Comparison of ENCODE assay signal across 9 cellular contexts in the genomic region with DNA sequence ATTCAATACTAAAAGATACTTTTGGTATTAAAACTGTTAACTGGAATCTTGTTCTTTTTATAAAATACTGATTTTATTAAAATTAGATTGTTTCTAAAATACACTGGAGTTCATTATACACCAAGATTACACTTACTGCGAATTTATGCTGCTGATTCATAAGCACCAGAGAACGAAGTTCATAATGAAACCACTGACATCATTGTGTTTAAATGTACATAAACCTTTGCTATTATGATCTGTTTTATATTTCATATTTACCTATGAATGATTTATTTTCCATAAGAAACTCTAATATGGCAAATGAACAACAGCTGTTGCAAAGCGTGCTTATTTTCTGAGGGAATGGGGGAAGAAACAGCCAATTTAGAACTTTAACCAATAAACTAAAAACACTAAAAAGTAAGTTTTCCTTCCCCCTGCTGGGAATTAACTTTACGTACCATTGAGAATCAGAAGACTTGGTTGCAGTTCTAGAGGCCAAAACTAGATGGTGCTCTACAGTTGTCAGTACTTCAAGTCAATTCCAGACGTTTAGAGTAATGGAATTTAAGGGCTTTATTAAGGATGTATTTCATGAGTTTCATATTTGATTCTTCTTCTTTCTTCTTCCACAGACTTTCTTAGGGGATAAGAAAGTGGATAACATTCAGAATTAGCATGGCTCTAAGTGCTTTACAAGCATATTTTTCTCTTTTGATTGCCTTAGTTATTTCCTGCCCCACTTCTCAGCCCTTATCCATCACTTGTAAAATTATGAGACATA. TPM values are rescaled to one million over a fixed set of nuclear protein-coding genes. Genes with fewer than 3 reads are reported as not detected.
A peak's percentile ranks its signal among the peaks of the same experiment; 100 is the strongest.
DNase-seq lines count a peak whose midpoint lies in the region; ATAC-seq and TF ChIP-seq lines count a peak whose summit lies in the region.
"Had no signal": no experiment of that assay in that cellular context is flagged by ENCODE, and none has a peak within 500 bp of the region (broad histone marks: within the 10 kb centered on the region; RNA-seq: fewer than 3 reads in every experiment).

No MANE protein-coding gene starts in this region.

- peak overlapping the region; percentile 8; the same call in 1 of the 2 replicates for H3K4me3 ChIP-seq in AG04450 (ENCODE audit: low read depth, low read length)
- H3K4me3 ChIP-seq in GM06990 (replicated peaks; ENCODE audit: low read depth, low read length), result no peak overlapping the region
- no peak overlapping the region for H3K4me3 ChIP-seq in HAP-1
- no peak overlapping the region for H3K4me3 ChIP-seq in SU-DHL-6 (ENCODE audit: insufficient read depth, low read length, poor library complexity, severe bottlenecking)
- H3K4me3 ChIP-seq: skin epidermis had no signal

- H3K4me2 ChIP-seq in SU-DHL-6 (ENCODE audit: low read depth, low read length, poor library complexity, severe bottlenecking), result peak overlapping the region; percentile 33

- H3K4me1 Mint-ChIP-seq in progenitor cell of endocrine pancreas (ENCODE audit: low read depth), result peaks cover 10% of the 10 kb centered on the region

- H3K9me3 Mint-ChIP-seq in progenitor cell of endocrine pancreas (ENCODE audit: low read depth), result peaks cover 2% of the 10 kb centered on the region

- DNase-seq in AG04450 (ENCODE audit: low read depth, low spot score) (peak; percentile 46), GM06990 (ENCODE audit: extremely low read depth, insufficient read length) (peak; percentile 30), HAP-1 (ENCODE audit: low spot score in 2 of 2) (peak; percentile 61 to 74), LoVo (ENCODE audit: low spot score) (peak; percentile 47), fibroblast of peridontal ligament (ENCODE audit: extremely low read depth) (peak; percentile 93), progenitor cell of endocrine pancreas (ENCODE audit: low spot score, unreplicated experiment) (no peak)

- H3K27me3 Mint-ChIP-seq in progenitor cell of endocrine pancreas, result no peaks in the 10 kb centered on the region

- CTCF ChIA-PET in AG04450 (lab: Charles Lee), result interaction anchor here (0.7 to 2.7 kb wide), 7 partner anchors 12 to 330 kb away, joined by 3 to 12 read pairs (median 4); a partner anchor contains a TSS

- peak overlapping the region; percentile 0 for H3K27ac Mint-ChIP-seq in progenitor cell of endocrine pancreas

- H3K9me2 ChIP-seq in SU-DHL-6 (replicated peaks; ENCODE audit: insufficient read depth, low read length), result no peaks in the 10 kb centered on the region

- POLR2A ChIA-PET in AG04450 (lab: Yijun Ruan, JAX), result no interaction called here

- H3K36me3 Mint-ChIP-seq in progenitor cell of endocrine pancreas (ENCODE audit: insufficient read depth), result no peaks in the 10 kb centered on the region

- TF ChIP-seq CTCF in AG04450 (IDR thresholded peaks at IDR 0.05; ENCODE audit: low read depth, low read length) (peak; percentile 94), GM06990 (IDR thresholded peaks at IDR 0.05; ENCODE audit: insufficient read depth, low read length, poor library complexity, severe bottlenecking) (peak; percentile 81), SU-DHL-6 (IDR thresholded peaks at IDR 0.05; ENCODE audit: insufficient read depth, low read length, poor library complexity, severe bottlenecking) (peak; percentile 76), progenitor cell of endocrine pancreas (IDR thresholded peaks at IDR 0.05; ENCODE audit: unreplicated experiment) (peak; percentile 77)

- H3K27me3 ChIP-seq in AG04450 (ENCODE audit: control insufficient read depth, insufficient read depth, low read length) (no peaks in the 10 kb centered on the region), GM06990 (replicated peaks; ENCODE audit: control insufficient read depth, insufficient read depth, low read length) (no peaks in the 10 kb centered on the region), HAP-1 (ENCODE audit: low read depth) (no peaks in the 10 kb centered on the region), SU-DHL-6 (ENCODE audit: low read length) (no peaks in the 10 kb centered on the region)

- no peaks in the 10 kb centered on the region for H3F3A ChIP-seq in SU-DHL-6 (ENCODE audit: insufficient read depth)

- H4K20me1 ChIP-seq in SU-DHL-6 (ENCODE audit: low read depth, low read length), result no peaks in the 10 kb centered on the region

- H3K9ac ChIP-seq in SU-DHL-6 (ENCODE audit: low read length), result no peak overlapping the region

- no peaks in the 10 kb centered on the region for H3K79me2 ChIP-seq in SU-DHL-6 (ENCODE audit: insufficient read depth, low read length)

- H3K27ac ChIP-seq in AG04450 (ENCODE audit: low read depth, low read length) (no peak overlapping the region), SU-DHL-6 (ENCODE audit: low read depth, low read length) (no peak overlapping the region)
- H3K27ac ChIP-seq: skin epidermis had no signal

- H3K4me1 ChIP-seq in HAP-1, result no peaks in the 10 kb centered on the region

- no peaks in the 10 kb centered on the region for H3K9me3 ChIP-seq in AG04450 (ENCODE audit: control insufficient read depth, insufficient read depth, low read length)
- no peaks in the 10 kb centered on the region for H3K9me3 ChIP-seq in HAP-1
- no peaks in the 10 kb centered on the region for H3K9me3 ChIP-seq in SU-DHL-6 (ENCODE audit: insufficient read depth, low read length)

- no peak overlapping the region for H3K4me3 Mint-ChIP-seq in progenitor cell of endocrine pancreas (ENCODE audit: low read depth)

- in situ Hi-C loops in HAP-1 (cut with MboI; ENCODE audit: low sequenced_read_pairs), result no loop called here

- H3K36me3 ChIP-seq in GM06990 (ENCODE audit: control insufficient read depth, insufficient read depth, low read length) (no peaks in the 10 kb centered on the region), HAP-1 (replicated peaks) (no peaks in the 10 kb centered on the region), SU-DHL-6 (ENCODE audit: low read length) (no peaks in the 10 kb centered on the region)

- no peak for ATAC-seq in HG02970 (IDR thresholded peaks at IDR 0.05; ENCODE audit: low FRiP score, unreplicated experiment)

- H2AFZ ChIP-seq in SU-DHL-6 (ENCODE audit: low read depth, low read length, severe bottlenecking), result no peak overlapping the region

RNA-seq across cellular contexts. Expression of a gene that starts 30.8 kb away (rescaled TPM):
- 0.09 TPM in 1 of 2 replicates, not detected in the other for polyA plus RNA-seq in AG04450 (2011; rRNA removed)
- not detected in 2 replicates for polyA minus RNA-seq in AG04450 (2011; rRNA and poly(A)+ RNA removed)
- total RNA-seq in progenitor cell of endocrine pancreas, result 2.3 and 3.5 TPM in 2 replicates

RNA-seq across cellular contexts. Expression of a gene that starts 38.8 kb away (rescaled TPM):
- 17.9 and 27.3 TPM in 2 replicates for polyA plus RNA-seq in AG04450 (2011; rRNA removed)
- 8.9 and 13.4 TPM in 2 replicates for polyA minus RNA-seq in AG04450 (2011; rRNA and poly(A)+ RNA removed)
- 39.1 and 40.9 TPM in 2 replicates for total RNA-seq in progenitor cell of endocrine pancreas
